In the genomic region with DNA sequence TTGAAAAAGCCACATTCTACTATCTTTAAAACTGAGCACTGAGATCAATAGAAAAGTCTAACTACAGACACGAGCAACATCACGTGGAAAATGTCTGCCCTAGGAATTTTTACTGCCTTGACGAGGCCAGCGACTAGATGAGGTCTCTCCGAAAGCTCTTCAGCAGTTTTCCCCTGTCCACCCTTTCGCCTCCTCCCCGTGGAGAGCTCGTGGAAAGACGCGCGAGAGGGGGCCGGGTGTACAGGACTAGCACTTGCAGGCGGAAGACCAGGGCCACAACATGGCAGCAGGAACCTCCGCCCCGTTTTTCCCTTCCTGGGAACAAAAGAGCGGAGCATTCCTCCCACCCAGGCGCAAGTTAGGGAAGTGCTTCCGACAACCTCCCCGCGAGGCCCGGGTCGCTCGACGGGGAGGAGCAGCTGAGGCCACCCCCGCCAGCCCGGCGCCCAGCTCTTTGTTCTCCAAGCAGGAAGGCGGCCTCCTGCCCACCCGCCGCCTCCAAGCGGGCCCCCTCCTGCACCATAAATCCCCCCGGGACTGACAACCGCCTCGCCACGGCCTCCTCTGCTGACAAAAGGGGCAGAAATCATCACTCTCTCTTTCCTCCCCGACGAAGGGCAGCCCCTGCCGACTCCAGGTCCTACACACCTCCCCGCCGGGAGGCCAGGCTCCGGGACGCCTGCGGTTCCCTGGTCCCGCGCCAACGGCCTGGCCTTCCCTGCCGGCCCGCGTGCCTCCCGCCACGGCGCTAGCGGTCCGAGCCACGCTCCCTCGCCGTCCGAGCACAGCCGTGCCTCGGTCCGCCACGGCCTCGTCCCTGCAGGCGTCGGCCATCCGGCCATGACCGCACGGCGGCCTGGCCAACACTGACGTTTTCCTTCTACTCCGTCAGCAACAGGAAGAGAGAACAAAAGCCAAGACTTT, we compare ENCODE assay signal across 1 cellular context.
A peak's percentile ranks its signal among the peaks of the same experiment; 100 is the strongest.
TF ChIP-seq lines count a peak whose summit lies in the region.

No MANE protein-coding gene starts in this region.

TF ChIP-seq in HepG2, 621 proteins besides CTCF, POLR2A, EP300 and RAD21 (continues in another document):
- TF ChIP-seq TAF1 (CRISPR knock-in tag; IDR thresholded peaks at IDR 0.05) (no peak), ARID4A (CRISPR knock-in tag; IDR thresholded peaks at IDR 0.05; ENCODE audit: borderline replicate concordance) (no peak), CAMTA2 (CRISPR knock-in tag; IDR thresholded peaks at IDR 0.05; ENCODE audit: borderline replicate concordance) (peak; percentile 55; the same call in 1 of the 2 replicates), ZNF614 (CRISPR knock-in tag; IDR thresholded peaks at IDR 0.05; ENCODE audit: borderline replicate concordance) (no peak), ZNF589 (CRISPR knock-in tag; conservative IDR thresholded peaks at IDR 0.05) (peak; percentile 47; the same call in 1 of the 2 replicates), AGO2 (optimal IDR thresholded peaks at IDR 0.05; ENCODE audit: low read depth, low read length) (peak; percentile 99), HIVEP1 (CRISPR knock-in tag; IDR thresholded peaks at IDR 0.05) (peak; percentile 6; the same call in 1 of the 2 replicates), MED1 (CRISPR knock-in tag; IDR thresholded peaks at IDR 0.05) (no peak), TCF12 (IDR thresholded peaks at IDR 0.05) (no peak), TCF12 (CRISPR knock-in tag; IDR thresholded peaks at IDR 0.05) (peak; percentile 75; the same call in 1 of the 2 replicates), ZNF138 (CRISPR knock-in tag; IDR thresholded peaks at IDR 0.05; ENCODE audit: low read depth) (0 out of 2 replicates have a peak, but pooled peaks have one; percentile 12), PCBP1 (IDR thresholded peaks at IDR 0.05; ENCODE audit: borderline replicate concordance, low read depth, low read length) (no peak), BHLHE40 (IDR thresholded peaks at IDR 0.05; ENCODE audit: low read length) (no peak), ELF1 (CRISPR knock-in tag; IDR thresholded peaks at IDR 0.05) (0 out of 2 replicates have a peak, but pooled peaks have one; percentile 19), RBM39 (IDR thresholded peaks at IDR 0.05; ENCODE audit: low read depth, low read length, poor library complexity, severe bottlenecking) (peak; percentile 38), ASH2L (IDR thresholded peaks at IDR 0.05; ENCODE audit: insufficient read length, low read depth, low read length) (peak; percentile 11), ZNF256 (CRISPR knock-in tag; conservative IDR thresholded peaks at IDR 0.05) (no peak; the same call in 1 of the 2 replicates), PATZ1 (CRISPR knock-in tag; IDR thresholded peaks at IDR 0.05) (peak; percentile 47; the same call in 1 of the 2 replicates), ZNF44 (CRISPR knock-in tag; IDR thresholded peaks at IDR 0.05) (no peak), ZZZ3 (CRISPR knock-in tag; IDR thresholded peaks at IDR 0.05; ENCODE audit: borderline replicate concordance) (0 out of 2 replicates have a peak, but pooled peaks have one; percentile 14), SAP130 (CRISPR knock-in tag; IDR thresholded peaks at IDR 0.05; ENCODE audit: low read depth) (peak; percentile 28), ZNF616 (CRISPR knock-in tag; IDR thresholded peaks at IDR 0.05; ENCODE audit: low read depth) (0 out of 2 replicates have a peak, but pooled peaks have one; percentile 30), SNAI1 (CRISPR knock-in tag; IDR thresholded peaks at IDR 0.05; ENCODE audit: borderline replicate concordance) (0 out of 2 replicates have a peak, but pooled peaks have one; percentile 81), ZNF33A (CRISPR knock-in tag; IDR thresholded peaks at IDR 0.05; ENCODE audit: borderline replicate concordance) (no peak), HBP1 (CRISPR knock-in tag; IDR thresholded peaks at IDR 0.05; ENCODE audit: low read depth) (0 out of 2 replicates have a peak, but pooled peaks have one; percentile 20)
- TF ChIP-seq, protein P1, sequence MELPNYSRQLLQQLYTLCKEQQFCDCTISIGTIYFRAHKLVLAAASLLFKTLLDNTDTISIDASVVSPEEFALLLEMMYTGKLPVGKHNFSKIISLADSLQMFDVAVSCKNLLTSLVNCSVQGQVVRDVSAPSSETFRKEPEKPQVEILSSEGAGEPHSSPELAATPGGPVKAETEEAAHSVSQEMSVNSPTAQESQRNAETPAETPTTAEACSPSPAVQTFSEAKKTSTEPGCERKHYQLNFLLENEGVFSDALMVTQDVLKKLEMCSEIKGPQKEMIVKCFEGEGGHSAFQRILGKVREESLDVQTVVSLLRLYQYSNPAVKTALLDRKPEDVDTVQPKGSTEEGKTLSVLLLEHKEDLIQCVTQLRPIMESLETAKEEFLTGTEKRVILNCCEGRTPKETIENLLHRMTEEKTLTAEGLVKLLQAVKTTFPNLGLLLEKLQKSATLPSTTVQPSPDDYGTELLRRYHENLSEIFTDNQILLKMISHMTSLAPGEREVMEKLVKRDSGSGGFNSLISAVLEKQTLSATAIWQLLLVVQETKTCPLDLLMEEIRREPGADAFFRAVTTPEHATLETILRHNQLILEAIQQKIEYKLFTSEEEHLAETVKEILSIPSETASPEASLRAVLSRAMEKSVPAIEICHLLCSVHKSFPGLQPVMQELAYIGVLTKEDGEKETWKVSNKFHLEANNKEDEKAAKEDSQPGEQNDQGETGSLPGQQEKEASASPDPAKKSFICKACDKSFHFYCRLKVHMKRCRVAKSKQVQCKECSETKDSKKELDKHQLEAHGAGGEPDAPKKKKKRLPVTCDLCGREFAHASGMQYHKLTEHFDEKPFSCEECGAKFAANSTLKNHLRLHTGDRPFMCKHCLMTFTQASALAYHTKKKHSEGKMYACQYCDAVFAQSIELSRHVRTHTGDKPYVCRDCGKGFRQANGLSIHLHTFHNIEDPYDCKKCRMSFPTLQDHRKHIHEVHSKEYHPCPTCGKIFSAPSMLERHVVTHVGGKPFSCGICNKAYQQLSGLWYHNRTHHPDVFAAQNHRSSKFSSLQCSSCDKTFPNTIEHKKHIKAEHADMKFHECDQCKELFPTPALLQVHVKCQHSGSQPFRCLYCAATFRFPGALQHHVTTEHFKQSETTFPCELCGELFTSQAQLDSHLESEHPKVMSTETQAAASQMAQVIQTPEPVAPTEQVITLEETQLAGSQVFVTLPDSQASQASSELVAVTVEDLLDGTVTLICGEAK (IDR thresholded peaks at IDR 0.05): no peak
- TF ChIP-seq, protein P1 (CRISPR knock-in tag; IDR thresholded peaks at IDR 0.05): peak; percentile 41; the same call in 1 of the 2 replicates
- TF ChIP-seq, protein P2, sequence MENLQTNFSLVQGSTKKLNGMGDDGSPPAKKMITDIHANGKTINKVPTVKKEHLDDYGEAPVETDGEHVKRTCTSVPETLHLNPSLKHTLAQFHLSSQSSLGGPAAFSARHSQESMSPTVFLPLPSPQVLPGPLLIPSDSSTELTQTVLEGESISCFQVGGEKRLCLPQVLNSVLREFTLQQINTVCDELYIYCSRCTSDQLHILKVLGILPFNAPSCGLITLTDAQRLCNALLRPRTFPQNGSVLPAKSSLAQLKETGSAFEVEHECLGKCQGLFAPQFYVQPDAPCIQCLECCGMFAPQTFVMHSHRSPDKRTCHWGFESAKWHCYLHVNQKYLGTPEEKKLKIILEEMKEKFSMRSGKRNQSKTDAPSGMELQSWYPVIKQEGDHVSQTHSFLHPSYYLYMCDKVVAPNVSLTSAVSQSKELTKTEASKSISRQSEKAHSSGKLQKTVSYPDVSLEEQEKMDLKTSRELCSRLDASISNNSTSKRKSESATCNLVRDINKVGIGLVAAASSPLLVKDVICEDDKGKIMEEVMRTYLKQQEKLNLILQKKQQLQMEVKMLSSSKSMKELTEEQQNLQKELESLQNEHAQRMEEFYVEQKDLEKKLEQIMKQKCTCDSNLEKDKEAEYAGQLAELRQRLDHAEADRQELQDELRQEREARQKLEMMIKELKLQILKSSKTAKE (CRISPR knock-in tag; IDR thresholded peaks at IDR 0.05; ENCODE audit: borderline replicate concordance): 0 out of 2 replicates have a peak, but pooled peaks have one; percentile 15
- TF ChIP-seq, protein P3, sequence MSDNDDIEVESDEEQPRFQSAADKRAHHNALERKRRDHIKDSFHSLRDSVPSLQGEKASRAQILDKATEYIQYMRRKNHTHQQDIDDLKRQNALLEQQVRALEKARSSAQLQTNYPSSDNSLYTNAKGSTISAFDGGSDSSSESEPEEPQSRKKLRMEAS (IDR thresholded peaks at IDR 0.05): 0 out of 2 replicates have a peak, but pooled peaks have one; percentile 17
- TF ChIP-seq, protein P4, sequence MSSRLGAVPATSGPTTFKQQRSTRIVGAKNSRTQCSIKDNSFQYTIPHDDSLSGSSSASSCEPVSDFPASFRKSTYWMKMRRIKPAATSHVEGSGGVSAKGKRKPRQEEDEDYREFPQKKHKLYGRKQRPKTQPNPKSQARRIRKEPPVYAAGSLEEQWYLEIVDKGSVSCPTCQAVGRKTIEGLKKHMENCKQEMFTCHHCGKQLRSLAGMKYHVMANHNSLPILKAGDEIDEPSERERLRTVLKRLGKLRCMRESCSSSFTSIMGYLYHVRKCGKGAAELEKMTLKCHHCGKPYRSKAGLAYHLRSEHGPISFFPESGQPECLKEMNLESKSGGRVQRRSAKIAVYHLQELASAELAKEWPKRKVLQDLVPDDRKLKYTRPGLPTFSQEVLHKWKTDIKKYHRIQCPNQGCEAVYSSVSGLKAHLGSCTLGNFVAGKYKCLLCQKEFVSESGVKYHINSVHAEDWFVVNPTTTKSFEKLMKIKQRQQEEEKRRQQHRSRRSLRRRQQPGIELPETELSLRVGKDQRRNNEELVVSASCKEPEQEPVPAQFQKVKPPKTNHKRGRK (CRISPR knock-in tag; IDR thresholded peaks at IDR 0.05): 0 out of 2 replicates have a peak, but pooled peaks have one; percentile 24
